In genomic region chr14:98138666-98139065, GRCh38 we compare ENCODE assay signal across 9 cellular contexts.
DNase-seq lines count a peak whose midpoint lies in the region; ATAC-seq lines count a peak whose summit lies in the region.
"Had no signal": no experiment of that assay in that cellular context is flagged by ENCODE, and none has a peak within 500 bp of the region (broad histone marks: within the 10 kb centered on the region; RNA-seq: fewer than 3 reads in every experiment).

No MANE protein-coding gene starts in this region.

- ATAC-seq in HG02588 (IDR thresholded peaks at IDR 0.05; ENCODE audit: unreplicated experiment) = no peak
- ATAC-seq in GM18868 (IDR thresholded peaks at IDR 0.05; ENCODE audit: unreplicated experiment) = no peak

- peaks cover 64% of the 10 kb centered on the region for H3K4me1 ChIP-seq in effector memory CD4-positive, alpha-beta T cell (ENCODE audit: control insufficient read depth, insufficient read depth, low read length, poor library complexity, severe bottlenecking)

- no peaks in the 10 kb centered on the region for H3K27me3 ChIP-seq in effector memory CD4-positive, alpha-beta T cell (replicated peaks; ENCODE audit: control insufficient read depth, insufficient read depth, low read length, poor library complexity, severe bottlenecking)

- H3K4me3 ChIP-seq in Jurkat, Clone E6-1 (ENCODE audit: low read length) = no peak overlapping the region
- H3K4me3 ChIP-seq in effector memory CD4-positive, alpha-beta T cell (ENCODE audit: insufficient read depth, low read depth, low read length, poor library complexity, severe bottlenecking) = no peak overlapping the region

- H3K36me3 ChIP-seq in effector memory CD4-positive, alpha-beta T cell (ENCODE audit: control insufficient read depth, insufficient read depth, low read length) = no peaks in the 10 kb centered on the region

- DNase-seq in AG20443 (ENCODE audit: low spot score) (peak; percentile 27), putamen (ENCODE audit: low spot score) (peak; percentile 31), dedifferentiated amniotic fluid mesenchymal stem cell (ENCODE audit: extremely low spot score) (no peak)
- peak; percentile 92 for DNase-seq in Jurkat, Clone E6-1 (ENCODE audit: low read depth, low spot score)
- DNase-seq in activated CD4-positive, alpha-beta T cell treated with anti-CD3 and anti-CD28 coated beads for 48 hours = peak; percentile 74
- peak; percentile 35 to 50 (median 39) for DNase-seq in effector memory CD4-positive, alpha-beta T cell

- H3K27ac ChIP-seq in effector memory CD4-positive, alpha-beta T cell (ENCODE audit: insufficient read depth, low read length, poor library complexity, severe bottlenecking) = peak overlapping the region; percentile 49
- H3K27ac ChIP-seq: epithelial cell of prostate had no signal

- H3K9me3 ChIP-seq in effector memory CD4-positive, alpha-beta T cell (ENCODE audit: control insufficient read depth, low read length) = no peaks in the 10 kb centered on the region
